27 cellular contexts compared by ENCODE assay signal in the genomic region with DNA sequence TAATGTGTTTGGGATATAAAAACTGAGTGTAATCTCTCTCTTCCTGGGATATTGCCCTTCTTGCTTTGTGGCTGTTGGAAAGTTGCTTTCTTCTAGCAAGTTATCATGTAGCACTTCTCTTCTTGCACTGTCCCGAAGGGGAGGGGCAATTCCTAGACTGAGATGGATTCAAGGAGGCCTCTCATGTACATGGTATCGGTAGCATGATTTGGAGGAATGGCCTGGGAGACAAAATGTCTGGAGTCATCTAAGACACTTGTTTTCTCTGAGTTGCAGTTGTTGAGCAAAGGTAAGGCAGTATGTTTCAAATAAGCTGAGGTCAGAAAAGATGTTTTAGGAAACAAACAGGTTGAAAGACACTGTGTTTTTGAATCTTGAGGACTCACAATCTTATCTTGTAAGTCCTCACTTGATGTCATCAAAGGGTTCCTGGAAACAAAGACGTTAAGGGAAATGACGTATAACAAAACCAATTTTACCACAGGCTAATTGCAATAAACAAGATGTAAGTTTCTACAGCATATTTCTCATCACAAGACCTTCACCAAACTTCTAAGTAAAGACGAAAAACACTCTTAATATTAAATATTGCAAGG.
DNase-seq lines count a peak whose midpoint lies in the region; ATAC-seq, FAIRE-seq and TF ChIP-seq lines count a peak whose summit lies in the region.
"Had no signal": no experiment of that assay in that cellular context is flagged by ENCODE, and none has a peak within 500 bp of the region (broad histone marks: within the 10 kb centered on the region; RNA-seq: fewer than 3 reads in every experiment).

No MANE protein-coding gene starts in this region.

- H3K4me3 ChIP-seq in K562: no peak overlapping the region
- no peak overlapping the region for H3K4me3 ChIP-seq in neural progenitor cell
- no peak overlapping the region for H3K4me3 ChIP-seq in aorta (ENCODE audit: low read length in 2 of 2)
- no peak overlapping the region for H3K4me3 ChIP-seq in adrenal gland
- H3K4me3 ChIP-seq: BLaER1, left lung, Peyer's patch had no signal

- no peak overlapping the region for H3K4me3 Mint-ChIP-seq in neural progenitor cell
- no peak overlapping the region for H3K4me3 Mint-ChIP-seq in natural killer cell
- H3K4me3 Mint-ChIP-seq: activated naive CD8-positive, alpha-beta T cell treated with anti-CD3 and anti-CD28 coated beads, Interleukin-2, amount 10 ng/mL, durations not matched to agents 7 days and 5 days; central memory CD8-positive, alpha-beta T cell; effector memory CD8-positive, alpha-beta T cell; stimulated activated effector memory CD8-positive, alpha-beta T cell treated with anti-CD3 and anti-CD28 coated beads, Interleukin-12 subunit alpha, Interleukin-12 subunit beta, amount 100 ng/mL, for 72 hours; type B pancreatic cell had no signal

- no peaks in the 10 kb centered on the region for H3F3A ChIP-seq in neural progenitor cell (ENCODE audit: low read depth)

- intact Hi-C loops in K562 (cut with micrococcal nuclease): no loop called here
- intact Hi-C loops in natural killer cell (cut with micrococcal nuclease): no loop called here
- intact Hi-C loops in aorta (cut with DNase I): no loop called here
- intact Hi-C loops in adrenal gland (cut with DNase I): no loop called here

- TF ChIP-seq EP300 in K562 (IDR thresholded peaks at IDR 0.05; ENCODE audit: low read length): peak; percentile 69

- CTCF ChIA-PET in K562 (lab: Yijun Ruan, JAX; ENCODE audit: low intra/inter-chr PET ratio): no interaction called here

- H3K36me3 Mint-ChIP-seq in neural progenitor cell (no peaks in the 10 kb centered on the region), natural killer cell (peaks cover 8% of the 10 kb centered on the region)
- H3K36me3 Mint-ChIP-seq: activated naive CD8-positive, alpha-beta T cell treated with anti-CD3 and anti-CD28 coated beads, Interleukin-2, amount 10 ng/mL, durations not matched to agents 7 days and 5 days; stimulated activated effector memory CD8-positive, alpha-beta T cell treated with anti-CD3 and anti-CD28 coated beads, Interleukin-12 subunit alpha, Interleukin-12 subunit beta, amount 100 ng/mL, for 72 hours had no signal

- H3K9me3 Mint-ChIP-seq in neural progenitor cell (no peaks in the 10 kb centered on the region), natural killer cell (peaks cover 0 to 12% of the 10 kb centered on the region in 2 donors)
- H3K9me3 Mint-ChIP-seq: activated naive CD8-positive, alpha-beta T cell treated with anti-CD3 and anti-CD28 coated beads, Interleukin-2, amount 10 ng/mL, durations not matched to agents 7 days and 5 days had no signal

- POLR2A ChIA-PET in K562 (lab: Yijun Ruan, JAX): interaction anchor here (2.0 kb wide), 1 partner anchor 15 kb away, joined by 6 read pairs; no protein-coding TSS in a partner anchor

- H3K4me1 Mint-ChIP-seq in neural progenitor cell: peaks cover 11% of the 10 kb centered on the region
- H3K4me1 Mint-ChIP-seq in natural killer cell: no peaks in the 10 kb centered on the region
- H3K4me1 Mint-ChIP-seq: central memory CD8-positive, alpha-beta T cell; stimulated activated effector memory CD8-positive, alpha-beta T cell treated with anti-CD3 and anti-CD28 coated beads, Interleukin-12 subunit alpha, Interleukin-12 subunit beta, amount 100 ng/mL, for 72 hours had no signal

- H3K36me3 ChIP-seq in KOPT-K1 (ENCODE audit: insufficient read depth, low read length): no peaks in the 10 kb centered on the region
- H3K36me3 ChIP-seq in K562 (ENCODE audit: control insufficient read depth, insufficient read depth, low read length): no peaks in the 10 kb centered on the region; the same call in 2 of the 3 replicates
- H3K36me3 ChIP-seq in neural progenitor cell: no peaks in the 10 kb centered on the region
- no peaks in the 10 kb centered on the region for H3K36me3 ChIP-seq in aorta (ENCODE audit: control insufficient read depth in 1 of 2, insufficient read depth in 2 of 2, low read length in 1 of 2)
- H3K36me3 ChIP-seq in adrenal gland (replicated peaks in 1 of 2): no peaks in the 10 kb centered on the region
- H3K36me3 ChIP-seq: BLaER1, left lung, Peyer's patch had no signal

- H3K4me2 ChIP-seq in K562 (ENCODE audit: insufficient read depth, low read length) (0 out of 2 replicates have a peak overlapping the region, but pooled peaks have one; percentile 20), neural progenitor cell (peak overlapping the region; percentile 14)
- H3K4me2 ChIP-seq: BLaER1 had no signal

- TF ChIP-seq CTCF in K562 (IDR thresholded peaks at IDR 0.05 in 2 of 3, conservative IDR thresholded peaks at IDR 0.05 in 1 of 3; ENCODE audit: insufficient read depth in 2 of 3, low read depth in 1 of 3, low read length in 3 of 3): no peak
- no peak for TF ChIP-seq CTCF in neural progenitor cell (IDR thresholded peaks at IDR 0.05)
- no peak for TF ChIP-seq CTCF in natural killer cell (IDR thresholded peaks at IDR 0.05)
- no peak for TF ChIP-seq CTCF in adrenal gland (IDR thresholded peaks at IDR 0.05)

- H3K27ac Mint-ChIP-seq in neural progenitor cell (peak overlapping the region; percentile 97), natural killer cell (no peak overlapping the region)
- H3K27ac Mint-ChIP-seq: activated naive CD8-positive, alpha-beta T cell treated with anti-CD3 and anti-CD28 coated beads, Interleukin-2, amount 10 ng/mL, durations not matched to agents 7 days and 5 days; effector memory CD8-positive, alpha-beta T cell; stimulated activated effector memory CD8-positive, alpha-beta T cell treated with anti-CD3 and anti-CD28 coated beads, Interleukin-12 subunit alpha, Interleukin-12 subunit beta, amount 100 ng/mL, for 72 hours; type B pancreatic cell had no signal

- TF ChIP-seq RAD21 in K562 (CRISPR knock-in tag; conservative IDR thresholded peaks at IDR 0.05 in 1 of 2, IDR thresholded peaks at IDR 0.05 in 1 of 2): peak in 1 of 2 experiments; percentile 31; a peak in 3 of 4 replicates

- ATAC-seq in K562 (peak; percentile 24), natural killer cell (no peak), aorta (ENCODE audit: low FRiP score) (no peak)
- ATAC-seq: effector memory CD8-positive, alpha-beta T cell; left lung; stimulated activated effector memory CD8-positive, alpha-beta T cell treated with anti-CD3 and anti-CD28 coated beads, Interleukin-12 subunit alpha, Interleukin-12 subunit beta, amount 100 ng/mL, for 72 hours had no signal

- in situ Hi-C loops in K562 (cut with MboI): no loop called here

- H3K9me1 ChIP-seq in K562 (ENCODE audit: control insufficient read depth, insufficient read depth, low read length): no peaks in the 10 kb centered on the region

- H4K20me1 ChIP-seq in K562 (replicated peaks; ENCODE audit: control insufficient read depth, insufficient read depth, low read length) (no peaks in the 10 kb centered on the region), neural progenitor cell (ENCODE audit: low read depth) (no peaks in the 10 kb centered on the region)
- H4K20me1 ChIP-seq: BLaER1 had no signal

- H3K4me1 ChIP-seq in K562 (replicated peaks in 1 of 2; ENCODE audit: control insufficient read depth in 2 of 2, insufficient read depth in 2 of 2, low read length in 2 of 2) (peaks cover 0 to 37% of the 10 kb centered on the region in 2 experiments; a peak in 3 of 5 replicates), neural progenitor cell (peaks cover 12% of the 10 kb centered on the region), aorta (ENCODE audit: control insufficient read depth in 1 of 2, insufficient read depth in 2 of 2, low read length in 2 of 2) (no peaks in the 10 kb centered on the region), adrenal gland (replicated peaks in 1 of 2) (peaks cover 0 to 5% of the 10 kb centered on the region in 2 donors)
- H3K4me1 ChIP-seq: BLaER1, left lung, Peyer's patch had no signal

- TF ChIP-seq POLR2A in K562 (conservative IDR thresholded peaks at IDR 0.05): no peak
- no peak for TF ChIP-seq POLR2A in adrenal gland (IDR thresholded peaks at IDR 0.05)

- H3K79me2 ChIP-seq in K562 (ENCODE audit: control insufficient read depth, insufficient read depth, low read length) (no peaks in the 10 kb centered on the region), neural progenitor cell (ENCODE audit: low read depth) (no peaks in the 10 kb centered on the region)

- DNase-seq in SK-N-DZ (ENCODE audit: low spot score): peak; percentile 39
- DNase-seq in K562 (ENCODE audit: extremely low read depth in 1 of 4, low spot score in 3 of 4): peak in 2 of 4 experiments; percentile 16 to 56
- DNase-seq in neural progenitor cell (ENCODE audit: low spot score): no peak
- DNase-seq in natural killer cell: no peak
- no peak for DNase-seq in aorta
- no peak for DNase-seq in adrenal gland
- DNase-seq: activated CD4-positive, CD25-positive, alpha-beta regulatory T cell; activated effector memory CD4-positive, alpha-beta T cell treated with anti-CD3 and anti-CD28 coated beads, Interleukin-2, amount 50 U/mL, for 16 hours; activated naive CD8-positive, alpha-beta T cell treated with anti-CD3 and anti-CD28 coated beads, Interleukin-2, amount 10 ng/mL, durations not matched to agents 7 days and 5 days; DMS53; effector memory CD8-positive, alpha-beta T cell; erythroblast; H7; Karpas-422; left lung; NCI-H1417 treated with DMSO at 0.1 percent for 48 hours; NCI-H2081 treated with DMSO at 0.1 percent for 48 hours; NCI-H226; Peyer's patch; SHP77; T-helper 9 cell had no signal

- peak overlapping the region; percentile 86 for H2AFZ ChIP-seq in K562 (ENCODE audit: low read depth, low read length)
- H2AFZ ChIP-seq in neural progenitor cell (replicated peaks): peak overlapping the region; percentile 84

- FAIRE-seq in K562 (lab: Jason Lieb, UNC): peak; percentile 42

- 5% methylated on average over 5 of the region's 5 CpGs for WGBS in K562 (ENCODE audit: insufficient coverage, low coverage, missing lambda C conversion rate)
- WGBS in aorta, 2 donors: 86% methylated on average over 5 of the region's 5 CpGs
- WGBS in adrenal gland, 4 donors: 66 to 79% (median 74%) methylated on average over 5 of the region's 5 CpGs

- H3K27ac ChIP-seq in KOPT-K1 (ENCODE audit: low read depth, low read length, poor library complexity, severe bottlenecking) (peak overlapping the region; percentile 95), K562 (ENCODE audit: extremely low read depth, low read depth, low read length) (peak overlapping the region; percentile 78), neural progenitor cell (no peak overlapping the region), aorta (ENCODE audit: low read depth in 1 of 2, low read length in 2 of 2) (no peak overlapping the region), adrenal gland (no peak overlapping the region)
- H3K27ac ChIP-seq: BLaER1, HL-60, left lung, Peyer's patch had no signal

- no peaks in the 10 kb centered on the region for H3K27me3 ChIP-seq in K562 (ENCODE audit: control insufficient read depth in 2 of 2, insufficient read depth in 2 of 2, low read length in 2 of 2)
- no peaks in the 10 kb centered on the region for H3K27me3 ChIP-seq in neural progenitor cell
- no peaks in the 10 kb centered on the region for H3K27me3 ChIP-seq in aorta (ENCODE audit: control insufficient read depth in 1 of 2, insufficient read depth in 2 of 2, low read length in 1 of 2)
- H3K27me3 ChIP-seq in adrenal gland: no peaks in the 10 kb centered on the region
- H3K27me3 ChIP-seq: BLaER1, left lung, Peyer's patch had no signal

- peaks cover 27% of the 10 kb centered on the region for H3K9me3 ChIP-seq in KOPT-K1 (ENCODE audit: insufficient read depth, low read length, poor library complexity, severe bottlenecking)
- H3K9me3 ChIP-seq in K562 (replicated peaks; ENCODE audit: control insufficient read depth, insufficient read depth, low read depth, low read length): peaks cover 7% of the 10 kb centered on the region; the same call in 1 of the 2 replicates
- H3K9me3 ChIP-seq in neural progenitor cell (ENCODE audit: low read depth): no peaks in the 10 kb centered on the region
- H3K9me3 ChIP-seq in aorta (ENCODE audit: control insufficient read depth, low read length): no peaks in the 10 kb centered on the region
- no peaks in the 10 kb centered on the region for H3K9me3 ChIP-seq in adrenal gland (replicated peaks in 1 of 3)
- H3K9me3 ChIP-seq: BLaER1, left lung, Peyer's patch had no signal

- BruUV-seq in K562 (replicated peaks; lab: Mats Ljungman, UMichigan): no TSS peak

- H3K27me3 Mint-ChIP-seq in neural progenitor cell (ENCODE audit: insufficient read depth, low read depth) (no peaks in the 10 kb centered on the region), natural killer cell (ENCODE audit: low read depth in 2 of 2) (no peaks in the 10 kb centered on the region)
- H3K27me3 Mint-ChIP-seq: activated naive CD8-positive, alpha-beta T cell treated with anti-CD3 and anti-CD28 coated beads, Interleukin-2, amount 10 ng/mL, durations not matched to agents 7 days and 5 days; central memory CD8-positive, alpha-beta T cell; effector memory CD8-positive, alpha-beta T cell; type B pancreatic cell had no signal

- H3K9ac ChIP-seq in K562 (ENCODE audit: insufficient read depth in 1 of 2, low read depth in 2 of 2, low read length in 2 of 2) (peak overlapping the region in 1 of 2 experiments; percentile 5; a peak in 1 of 4 replicates), neural progenitor cell (no peak overlapping the region)
- H3K9ac ChIP-seq: BLaER1 had no signal

Comparison
In these comparisons a context has a peak if more than half of its experiments do, and no peak if none do; other contexts are left out.
1. H3K27ac ChIP-seq: peak in KOPT-K1 (single experiment) and K562 (single experiment); none in neural progenitor cell (single experiment), aorta (0 of 2) and adrenal gland (0 of 5).